13 cellular contexts compared by ENCODE assay signal in genomic region chr7:87204933-87205332, GRCh38.
"Had no signal": no experiment of that assay in that cellular context is flagged by ENCODE, and none has a peak within 500 bp of the region (broad histone marks: within the 10 kb centered on the region; RNA-seq: fewer than 3 reads in every experiment).

No MANE protein-coding gene starts in this region.

- H3K27ac Mint-ChIP-seq: activated CD4-positive, alpha-beta memory T cell treated with anti-CD3 and anti-CD28 coated beads, Interleukin-2, amount 10 ng/mL, durations not matched to agents 7 days and 5 days; dendritic cell treated with granulocyte-macrophage colony-stimulating factor and Interleukin-4, amounts not matched to agents 40 ng/mL and 50 ng/mL, for 4 days; stimulated activated memory B cell treated with anti-CD40 and anti-IgM and Interleukin-4, amounts not matched to agents 10 μg/mL and 1 μg/mL and 100 μg/mL, for 72 hours had no signal

- ATAC-seq: activated CD4-positive, CD25-positive, alpha-beta regulatory T cell treated with anti-CD3 and anti-CD28 coated beads, Interleukin-2, amount 50 U/mL, for 24 hours; left ventricle myocardium superior; stimulated activated memory B cell treated with anti-CD40 and anti-IgM and Interleukin-4, amounts not matched to agents 10 μg/mL and 1 μg/mL and 100 μg/mL, for 72 hours had no signal

- H3K4me3 Mint-ChIP-seq: activated CD4-positive, alpha-beta memory T cell treated with anti-CD3 and anti-CD28 coated beads, Interleukin-2, amount 10 ng/mL, durations not matched to agents 7 days and 5 days; activated naive CD4-positive, alpha-beta T cell treated with anti-CD3 and anti-CD28 coated beads for 36 hours; dendritic cell treated with granulocyte-macrophage colony-stimulating factor and Interleukin-4, amounts not matched to agents 40 ng/mL and 50 ng/mL, for 4 days; stimulated activated memory B cell treated with anti-CD40 and anti-IgM and Interleukin-4, amounts not matched to agents 10 μg/mL and 1 μg/mL and 100 μg/mL, for 72 hours had no signal

- H3K27me3 ChIP-seq: brain microvascular endothelial cell, hepatocyte, neutrophil, tibial nerve had no signal

- H3K4me3 ChIP-seq: hepatocyte, tibial nerve had no signal

- H3K27ac ChIP-seq: brain microvascular endothelial cell, hepatocyte, neutrophil, tibial nerve had no signal

- DNase-seq: activated CD4-positive, alpha-beta memory T cell treated with anti-CD3 and anti-CD28 coated beads, Interleukin-2, amount 10 ng/mL, durations not matched to agents 7 days and 5 days; activated CD8-positive, alpha-beta memory T cell treated with anti-CD3 and anti-CD28 coated beads, Interleukin-2, amount 50 U/mL, for 48 hours; activated naive CD4-positive, alpha-beta T cell treated with anti-CD3 and anti-CD28 coated beads for 36 hours; brain microvascular endothelial cell; cerebellar nuclear complex; left ventricle myocardium superior; small intestine had no signal

- H3K9me3 ChIP-seq: neutrophil had no signal

- H3K27me3 Mint-ChIP-seq: activated CD4-positive, alpha-beta memory T cell treated with anti-CD3 and anti-CD28 coated beads, Interleukin-2, amount 10 ng/mL, durations not matched to agents 7 days and 5 days; dendritic cell treated with granulocyte-macrophage colony-stimulating factor and Interleukin-4, amounts not matched to agents 40 ng/mL and 50 ng/mL, for 4 days; stimulated activated memory B cell treated with anti-CD40 and anti-IgM and Interleukin-4, amounts not matched to agents 10 μg/mL and 1 μg/mL and 100 μg/mL, for 72 hours had no signal
